In the genomic region with DNA sequence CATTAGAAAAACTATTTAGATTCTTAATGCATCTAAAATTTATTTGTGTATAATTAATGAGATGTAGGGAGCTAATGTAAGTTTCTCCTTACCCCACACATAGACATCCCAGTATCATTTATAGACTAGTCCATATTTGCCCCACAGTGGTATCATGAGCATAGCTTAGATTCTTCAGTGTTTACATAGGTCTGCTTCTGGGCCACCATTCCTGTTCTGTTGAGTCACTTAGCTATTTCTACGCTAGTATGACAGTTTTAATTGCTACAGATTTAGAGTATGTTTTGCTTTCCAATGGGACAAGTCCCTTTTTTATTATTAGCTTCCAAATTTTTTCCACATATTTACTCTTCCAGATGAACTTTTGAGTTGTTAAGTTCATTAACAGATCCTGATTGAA, we compare ENCODE assay signal across 20 cellular contexts.
DNase-seq lines count a peak whose midpoint lies in the region; TF ChIP-seq lines count a peak whose summit lies in the region.
"Had no signal": no experiment of that assay in that cellular context is flagged by ENCODE, and none has a peak within 500 bp of the region (broad histone marks: within the 10 kb centered on the region; RNA-seq: fewer than 3 reads in every experiment).

No MANE protein-coding gene starts in this region.

- H3K4me3 ChIP-seq in adipocyte (ENCODE audit: low read length) (no peak overlapping the region), fibroblast of the aortic adventitia (ENCODE audit: low read depth, low read length) (no peak overlapping the region), smooth muscle cell (no peak overlapping the region)
- H3K4me3 ChIP-seq: left lung, PC-9 had no signal

- peaks cover 20% of the 10 kb centered on the region for H3K36me3 ChIP-seq in adipocyte (ENCODE audit: control insufficient read depth, insufficient read depth, low read length, severe bottlenecking)
- no peaks in the 10 kb centered on the region for H3K36me3 ChIP-seq in smooth muscle cell (ENCODE audit: low read depth)

- H3K9ac ChIP-seq in adipocyte (ENCODE audit: low read length): no peak overlapping the region
- H3K9ac ChIP-seq in smooth muscle cell (ENCODE audit: low read depth): no peak overlapping the region

- peaks cover 6% of the 10 kb centered on the region for H3F3A ChIP-seq in smooth muscle cell (ENCODE audit: low read depth)

- peak overlapping the region; percentile 13 for H3K4me2 ChIP-seq in smooth muscle cell
- H3K4me2 ChIP-seq: PC-9 had no signal

- no peaks in the 10 kb centered on the region for H3K9me3 ChIP-seq in adipocyte (ENCODE audit: control insufficient read depth, low read length)
- no peaks in the 10 kb centered on the region for H3K9me3 ChIP-seq in smooth muscle cell (replicated peaks; ENCODE audit: low read depth)
- H3K9me3 ChIP-seq: left lung had no signal

- 9% methylated on average over 1 of the region's 1 CpG for WGBS in smooth muscle cell (ENCODE audit: low lambda C conversion rate)

- peak overlapping the region; percentile 63 for H3K27ac ChIP-seq in smooth muscle cell (ENCODE audit: low read depth)
- H3K27ac ChIP-seq: left lung, PC-9, WERI-Rb-1 had no signal

- no peaks in the 10 kb centered on the region for H4K20me1 ChIP-seq in smooth muscle cell (ENCODE audit: low read depth)

- H2AFZ ChIP-seq in smooth muscle cell (ENCODE audit: low read depth): no peak overlapping the region
- H2AFZ ChIP-seq: PC-9 had no signal

- TF ChIP-seq CTCF in fibroblast of the aortic adventitia (IDR thresholded peaks at IDR 0.05; ENCODE audit: insufficient read depth, low read length): no peak
- no peak for TF ChIP-seq CTCF in smooth muscle cell (IDR thresholded peaks at IDR 0.05; ENCODE audit: borderline replicate concordance, insufficient read depth, poor library complexity, severe bottlenecking)

- DNase-seq in H4 (ENCODE audit: low spot score) (peak; percentile 31), adipocyte (ENCODE audit: low read depth) (peak; percentile 66), fibroblast of the aortic adventitia (ENCODE audit: low read depth) (peak; percentile 39), smooth muscle cell (lab: John Stamatoyannopoulos, UW; ENCODE audit: unreplicated experiment) (no peak), Ammon's horn (ENCODE audit: low spot score) (no peak), NCI-H2227 treated with DMSO at 0.1 percent for 48 hours (lab: John Stamatoyannopoulos, UW) (no peak), NK-92 (lab: John Stamatoyannopoulos, UW; ENCODE audit: unreplicated experiment) (no peak)
- DNase-seq: activated CD8-positive, alpha-beta T cell treated with anti-CD3 and anti-CD28 coated beads, Interleukin-2, amount 10 ng/mL, durations not matched to agents 7 days and 5 days; amygdala; H7; left lung; naive B cell; NCI-H1930; NCI-H524 treated with DMSO at 0.1 percent for 48 hours; PC-9; posterior cingulate gyrus; stimulated activated CD4-positive, alpha-beta T cell treated with anti-CD3 and anti-CD28 coated beads, Interleukin-15, amount 100 ng/mL, for 24 hours; stimulated activated naive CD8-positive, alpha-beta T cell treated with anti-CD3 and anti-CD28 coated beads, Interleukin-15, amount 100 ng/mL, for 72 hours; SW 1271; WERI-Rb-1 had no signal

- H3K4me1 ChIP-seq in adipocyte (ENCODE audit: control insufficient read depth, insufficient read depth, low read length) (peaks cover 2% of the 10 kb centered on the region), smooth muscle cell (ENCODE audit: low read depth) (no peaks in the 10 kb centered on the region)
- H3K4me1 ChIP-seq: left lung had no signal

- H3K27me3 ChIP-seq in adipocyte (replicated peaks; ENCODE audit: control insufficient read depth, insufficient read depth, low read length): no peaks in the 10 kb centered on the region
- H3K27me3 ChIP-seq in smooth muscle cell (ENCODE audit: low read depth): no peaks in the 10 kb centered on the region
- H3K27me3 ChIP-seq: left lung had no signal

- no peaks in the 10 kb centered on the region for H3K79me2 ChIP-seq in smooth muscle cell (ENCODE audit: low read depth)

Comparison
In these comparisons a context has a peak if more than half of its experiments do, and no peak if none do; other contexts are left out.
1. DNase-seq: peak in H4 (single experiment), adipocyte (single experiment) and fibroblast of the aortic adventitia (single experiment); none in smooth muscle cell (single experiment), Ammon's horn (single experiment), NCI-H2227 treated with DMSO at 0.1 percent for 48 hours (single experiment) and NK-92 (single experiment).